In genomic region chr21:33292724-33293123, GRCh38 we compare ENCODE assay signal across 13 cellular contexts.
"Had no signal": no experiment of that assay in that cellular context is flagged by ENCODE, and none has a peak within 500 bp of the region (broad histone marks: within the 10 kb centered on the region; RNA-seq: fewer than 3 reads in every experiment).

No MANE protein-coding gene starts in this region.

- H3K9me3 ChIP-seq: gastrocnemius medialis, heart right ventricle, left lung, pancreas, transverse colon had no signal

- DNase-seq: activated gamma-delta T cell treated with Interleukin-2 at 50 U/mL for 16 hours; activated T-cell treated with anti-CD3 and anti-CD28 coated beads, Interleukin-2, amount 50 U/mL, for 4 hours; cortex of kidney; effector memory CD4-positive, alpha-beta T cell; gastrocnemius medialis; heart right ventricle; left lung; mesendoderm; pancreas; retina; transverse colon had no signal

- H3K4me3 ChIP-seq: gastrocnemius medialis, heart right ventricle, left lung, pancreas, skin epidermis, transverse colon had no signal

- H3K27me3 ChIP-seq: gastrocnemius medialis, heart right ventricle, left lung, pancreas, transverse colon had no signal

- H3K27ac ChIP-seq: gastrocnemius medialis, left lung, pancreas, transverse colon had no signal

- H3K9me3 Mint-ChIP-seq: activated T-cell treated with anti-CD3 and anti-CD28 coated beads, Interleukin-2, amount 50 U/mL, for 4 hours; neural crest cell had no signal

- H3K4me3 Mint-ChIP-seq: activated T-cell treated with anti-CD3 and anti-CD28 coated beads, Interleukin-2, amount 50 U/mL, for 4 hours; neural crest cell had no signal

- H3K4me1 ChIP-seq: pancreas had no signal

- ATAC-seq: activated T-cell treated with anti-CD3 and anti-CD28 coated beads, Interleukin-2, amount 50 U/mL, for 4 hours; gastrocnemius medialis; left lung; pancreas had no signal
